11 cellular contexts compared by ENCODE assay signal in the genomic region with DNA sequence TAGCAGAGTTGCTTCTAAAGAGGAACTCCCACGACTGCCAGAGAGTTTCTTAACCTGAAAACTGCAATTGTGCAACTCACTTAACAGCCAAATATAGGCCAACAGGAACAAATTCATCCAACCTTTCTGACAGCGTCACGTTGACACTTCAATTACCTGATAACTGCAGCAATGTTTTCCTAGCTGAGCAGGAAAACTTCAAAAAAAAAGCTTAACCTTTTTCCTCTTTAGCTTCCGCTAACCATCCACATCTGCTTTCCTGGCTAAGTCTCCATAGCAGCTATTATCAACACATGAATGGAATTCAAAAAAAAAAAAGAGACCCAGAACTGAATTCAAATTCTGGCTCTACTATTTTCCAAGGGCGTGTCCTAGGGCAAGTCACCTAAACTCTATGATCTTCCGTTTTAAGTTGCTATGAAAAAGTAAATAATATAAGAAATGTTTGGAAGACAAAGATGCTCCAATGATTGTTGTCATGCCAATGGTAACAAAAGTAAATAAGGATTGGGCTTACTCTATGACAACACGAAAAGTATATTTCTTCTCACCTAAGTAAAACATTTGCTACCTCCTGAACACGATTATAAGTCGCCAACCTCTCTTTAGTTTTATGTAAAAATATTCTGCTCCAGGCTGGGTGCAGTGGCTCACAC.
DNase-seq lines count a peak whose midpoint lies in the region; ATAC-seq and TF ChIP-seq lines count a peak whose summit lies in the region.
"Had no signal": no experiment of that assay in that cellular context is flagged by ENCODE, and none has a peak within 500 bp of the region (broad histone marks: within the 10 kb centered on the region; RNA-seq: fewer than 3 reads in every experiment).

No MANE protein-coding gene starts in this region.

- H3K27ac ChIP-seq in HEK293 (ENCODE audit: extremely low read depth, low read depth, low read length): no peak overlapping the region

- H3K36me3 ChIP-seq in HEK293 (ENCODE audit: control insufficient read depth in 2 of 2, insufficient read depth in 1 of 2, low read length in 2 of 2): no peaks in the 10 kb centered on the region

- TF ChIP-seq CTCF in HEK293 (tag by site-specific recombination; IDR thresholded peaks at IDR 0.05): no peak
- TF ChIP-seq CTCF in omental fat pad (IDR thresholded peaks at IDR 0.05): no peak

- CTCF ChIA-PET in HEK293 (lab: Yijun Ruan, JAX): interaction anchor here (0.9 kb wide), 1 partner anchor 11 kb away, joined by 3 read pairs; no protein-coding TSS in a partner anchor

- POLR2A ChIA-PET in HEK293 (lab: Yijun Ruan, JAX): no interaction called here

- H3K4me1 ChIP-seq in HEK293 (ENCODE audit: control insufficient read depth, insufficient read depth, low read length): no peaks in the 10 kb centered on the region

- no peak overlapping the region for H3K4me3 ChIP-seq in HEK293 (ENCODE audit: low read depth, low read length)

- ATAC-seq in omental fat pad (ENCODE audit: low FRiP score) (peak; percentile 80), GM19328 (IDR thresholded peaks at IDR 0.05; ENCODE audit: unreplicated experiment) (no peak)
- ATAC-seq: activated T-cell treated with anti-CD3 and anti-CD28 coated beads, Interleukin-2, amount 50 U/mL, for 4 hours had no signal

- no peaks in the 10 kb centered on the region for H3K9me3 ChIP-seq in HEK293 (ENCODE audit: control insufficient read depth, insufficient read depth, low read depth, low read length)

- DNase-seq in OCI-M1 (lab: John Stamatoyannopoulos, UW) (peak; percentile 75), globus pallidus (ENCODE audit: low spot score) (peak; percentile 38), omental fat pad (ENCODE audit: low spot score) (no peak), DMS79 treated with DMSO at 0.1 percent for 48 hours (lab: John Stamatoyannopoulos, UW) (no peak), NCI-H2196 (lab: John Stamatoyannopoulos, UW; ENCODE audit: unreplicated experiment) (no peak), NCI-H2107 (lab: John Stamatoyannopoulos, UW) (no peak)
- DNase-seq: activated T-cell treated with anti-CD3 and anti-CD28 coated beads, Interleukin-2, amount 50 U/mL, for 4 hours; effector memory CD4-positive, alpha-beta T cell; EL had no signal

TF ChIP-seq in HEK293, 187 proteins besides CTCF, POLR2A, EP300 and RAD21:
- TF ChIP-seq, protein P1, sequence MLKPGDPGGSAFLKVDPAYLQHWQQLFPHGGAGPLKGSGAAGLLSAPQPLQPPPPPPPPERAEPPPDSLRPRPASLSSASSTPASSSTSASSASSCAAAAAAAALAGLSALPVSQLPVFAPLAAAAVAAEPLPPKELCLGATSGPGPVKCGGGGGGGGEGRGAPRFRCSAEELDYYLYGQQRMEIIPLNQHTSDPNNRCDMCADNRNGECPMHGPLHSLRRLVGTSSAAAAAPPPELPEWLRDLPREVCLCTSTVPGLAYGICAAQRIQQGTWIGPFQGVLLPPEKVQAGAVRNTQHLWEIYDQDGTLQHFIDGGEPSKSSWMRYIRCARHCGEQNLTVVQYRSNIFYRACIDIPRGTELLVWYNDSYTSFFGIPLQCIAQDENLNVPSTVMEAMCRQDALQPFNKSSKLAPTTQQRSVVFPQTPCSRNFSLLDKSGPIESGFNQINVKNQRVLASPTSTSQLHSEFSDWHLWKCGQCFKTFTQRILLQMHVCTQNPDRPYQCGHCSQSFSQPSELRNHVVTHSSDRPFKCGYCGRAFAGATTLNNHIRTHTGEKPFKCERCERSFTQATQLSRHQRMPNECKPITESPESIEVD (tag by site-specific recombination; IDR thresholded peaks at IDR 0.05): 0 out of 2 replicates have a peak, but pooled peaks have one; percentile 19
- TF ChIP-seq ZNF223 (tag by site-specific recombination; IDR thresholded peaks at IDR 0.05): no peak

Comparison
In these comparisons a context has a peak if more than half of its experiments do, and no peak if none do; other contexts are left out.
1. DNase-seq: peak in OCI-M1 (single experiment) and globus pallidus (single experiment); none in omental fat pad (single experiment), DMS79 treated with DMSO at 0.1 percent for 48 hours (single experiment), NCI-H2196 (single experiment) and NCI-H2107 (single experiment).